Comparison of ENCODE assay signal across 23 cellular contexts in genomic region chr9:70285246-70285645, GRCh38. TPM values are rescaled to one million over a fixed set of nuclear protein-coding genes. Genes with fewer than 3 reads are reported as not detected.
A peak's percentile ranks its signal among the peaks of the same experiment; 100 is the strongest.
DNase-seq lines count a peak whose midpoint lies in the region; ATAC-seq, FAIRE-seq and TF ChIP-seq lines count a peak whose summit lies in the region.
"Had no signal": no experiment of that assay in that cellular context is flagged by ENCODE, and none has a peak within 500 bp of the region (broad histone marks: within the 10 kb centered on the region; RNA-seq: fewer than 3 reads in every experiment).

No MANE protein-coding gene starts in this region.

- H3K4me3 ChIP-seq in A549 (no peak overlapping the region), lower lobe of right lung (no peak overlapping the region)
- H3K4me3 ChIP-seq: coronary artery, left lung, prostate gland, upper lobe of left lung had no signal

- FAIRE-seq in A549 (lab: Jason Lieb, UNC) (peak; percentile 43), H54 (lab: Jason Lieb, UNC) (peak; percentile 94)
- FAIRE-seq: A204.1 had no signal

- H3K4me1 ChIP-seq in A549: no peaks in the 10 kb centered on the region
- peaks cover 15% of the 10 kb centered on the region for H3K4me1 ChIP-seq in lower lobe of right lung
- H3K4me1 ChIP-seq: left lung, prostate gland had no signal

- no peak for TF ChIP-seq EP300 in A549 (IDR thresholded peaks at IDR 0.05)

- WGBS in A549 (ENCODE audit: missing lambda C conversion rate): 94% methylated on average over 3 of the region's 3 CpGs

- ATAC-seq in A549: no peak
- peak in 1 of 2 donors; percentile 28 for ATAC-seq in lower lobe of right lung
- ATAC-seq in GM19328 (IDR thresholded peaks at IDR 0.05; ENCODE audit: unreplicated experiment): no peak
- ATAC-seq in HG03280 (IDR thresholded peaks at IDR 0.05; ENCODE audit: unreplicated experiment): no peak
- ATAC-seq: left lung had no signal

- TF ChIP-seq CTCF in A549 (IDR thresholded peaks at IDR 0.05) (no peak), lower lobe of right lung (IDR thresholded peaks at IDR 0.05) (no peak), GM10248 (IDR thresholded peaks at IDR 0.05; ENCODE audit: control extremely low read depth, extremely low read depth, low read depth, missing control alignments) (no peak)

- H3K27ac ChIP-seq in A549 (no peak overlapping the region), lower lobe of right lung (peak overlapping the region; percentile 7)
- H3K27ac ChIP-seq: prostate gland had no signal

- TF ChIP-seq POLR2A in A549 (IDR thresholded peaks at IDR 0.05; ENCODE audit: low read length): no peak
- no peak for TF ChIP-seq POLR2A in H54 (IDR thresholded peaks at IDR 0.05; ENCODE audit: low read depth, low read length)

- DNase-seq in A549 (ENCODE audit: low read depth in 1 of 2, low spot score in 1 of 2) (no peak), H54 (ENCODE audit: insufficient read length, low spot score) (no peak), fibroblast of peridontal ligament (ENCODE audit: extremely low read depth) (peak; percentile 42), lower lobe of right lung (no peak), GM10248 (ENCODE audit: extremely low spot score) (no peak), RKO (ENCODE audit: low spot score) (no peak)
- DNase-seq: activated CD4-positive, alpha-beta T cell treated with anti-CD3 and anti-CD28 coated beads for 48 hours; activated CD8-positive, alpha-beta memory T cell treated with anti-CD3 and anti-CD28 coated beads, Interleukin-2, amount 50 U/mL, for 48 hours; activated naive CD4-positive, alpha-beta T cell treated with Interleukin-2 at 50 U/mL for 16 hours; GDM1; H9; left lung; naive B cell; NCI-H2029; NCI-H526; OCI-M1; stimulated activated naive CD4-positive, alpha-beta T cell treated with Interleukin-2 at 50 U/mL for 16 hours; upper lobe of left lung had no signal

- H3K4me2 ChIP-seq in A549: no peak overlapping the region

- H3K36me3 ChIP-seq in lower lobe of right lung: peaks cover 75% of the 10 kb centered on the region
- H3K36me3 ChIP-seq: prostate gland had no signal

- H3K27me3 ChIP-seq in lower lobe of right lung (ENCODE audit: low read depth): no peaks in the 10 kb centered on the region
- H3K27me3 ChIP-seq: left lung, upper lobe of left lung had no signal

- no peak for TF ChIP-seq RAD21 in A549 (conservative IDR thresholded peaks at IDR 0.05 in 1 of 2, IDR thresholded peaks at IDR 0.05 in 1 of 2)

- H3K9me3 ChIP-seq in A549: no peaks in the 10 kb centered on the region
- H3K9me3 ChIP-seq in lower lobe of right lung: no peaks in the 10 kb centered on the region
- H3K9me3 ChIP-seq: left lung, prostate gland, upper lobe of left lung had no signal

- CTCF ChIA-PET in A549 (lab: Yijun Ruan, JAX): interaction anchor here (1.3 kb wide), 1 partner anchor 28 kb away, joined by 3 read pairs; no protein-coding TSS in a partner anchor
- CTCF ChIA-PET in GM10248 (lab: Yijun Ruan, JAX): no interaction called here

- intact Hi-C loops in lower lobe of right lung (cut with DNase I): no loop called here

- POLR2A ChIA-PET in A549 (lab: Yijun Ruan, JAX): no interaction called here
- POLR2A ChIA-PET in GM10248 (lab: Yijun Ruan, JAX): no interaction called here

TF ChIP-seq in A549, 52 proteins besides CTCF, POLR2A, EP300 and RAD21:
- TF ChIP-seq HMGXB4 (CRISPR knock-in tag; IDR thresholded peaks at IDR 0.05; ENCODE audit: borderline replicate concordance) (no peak), POLR2AphosphoS2 (conservative IDR thresholded peaks at IDR 0.05; ENCODE audit: low read length) (no peak), HOXA7 (CRISPR knock-in tag; IDR thresholded peaks at IDR 0.05) (no peak)
- TF ChIP-seq, protein P1, sequence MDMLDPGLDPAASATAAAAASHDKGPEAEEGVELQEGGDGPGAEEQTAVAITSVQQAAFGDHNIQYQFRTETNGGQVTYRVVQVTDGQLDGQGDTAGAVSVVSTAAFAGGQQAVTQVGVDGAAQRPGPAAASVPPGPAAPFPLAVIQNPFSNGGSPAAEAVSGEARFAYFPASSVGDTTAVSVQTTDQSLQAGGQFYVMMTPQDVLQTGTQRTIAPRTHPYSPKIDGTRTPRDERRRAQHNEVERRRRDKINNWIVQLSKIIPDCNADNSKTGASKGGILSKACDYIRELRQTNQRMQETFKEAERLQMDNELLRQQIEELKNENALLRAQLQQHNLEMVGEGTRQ (IDR thresholded peaks at IDR 0.05): no peak
TF ChIP-seq in A549: peak in this region for 0.

RNA-seq across cellular contexts. Expression of gene SMC5, which starts 26.5 kb away (rescaled TPM):
- polyA plus RNA-seq in A549 (2011; rRNA removed) (16.5 and 28.0 TPM in 2 replicates), A549 (2017; fragmentation: RNase III; extraction: RNeasy Plus Mini Kit Qiagen cat#74134 plus additional on column Dnase treatment) (17.4 to 18.5 TPM (median 18.0 TPM) in 3 replicates)
- 4.0 and 4.1 TPM in 2 replicates for polyA plus RNA-seq in A549 (2012; cell fraction: cytosol; rRNA removed)
- 4.4 and 7.5 TPM in 2 replicates for polyA plus RNA-seq in A549 (2012; cell fraction: nucleus; rRNA removed)
- polyA minus RNA-seq in A549 (2011; rRNA and poly(A)+ RNA removed): 6.5 TPM in 2 replicates
- 30.3 TPM for total RNA-seq in lower lobe of right lung
